In genomic region chr2:120332384-120332783, GRCh38 we compare ENCODE assay signal across 34 cellular contexts.
"Had no signal": no experiment of that assay in that cellular context is flagged by ENCODE, and none has a peak within 500 bp of the region (broad histone marks: within the 10 kb centered on the region; RNA-seq: fewer than 3 reads in every experiment).

No MANE protein-coding gene starts in this region.

- H3K9ac ChIP-seq: KMS-11 had no signal

- H3K36me3 ChIP-seq: MG63 had no signal

- H3K27me3 ChIP-seq: MG63 had no signal

- H3K9me3 ChIP-seq: MG63 had no signal

- H3K4me3 ChIP-seq: MG63 had no signal

- H3K4me2 ChIP-seq: KMS-11 had no signal

- DNase-seq: Kasumi-1, KG1, MG63, MM.1S, MV-4-11, NCI-H1048, NCI-H1092, NCI-H1092 treated with DMSO at 0.1 percent for 48 hours, NCI-H1105, NCI-H1105 treated with DMSO at 0.1 percent for 48 hours, NCI-H1417, NCI-H1417 treated with DMSO at 0.1 percent for 48 hours, NCI-H1436, NCI-H1436 treated with DMSO at 0.1 percent for 48 hours, NCI-H146, NCI-H1694, NCI-H1694 treated with DMSO at 0.1 percent for 48 hours, NCI-H187, NCI-H187 treated with DMSO at 0.1 percent for 48 hours, NCI-H1930, NCI-H2029, NCI-H2029 treated with DMSO at 0.1 percent for 48 hours, NCI-H2081, NCI-H2081 treated with DMSO at 0.1 percent for 48 hours, NCI-H2107, NCI-H2171, NCI-H2171 treated with DMSO at 0.1 percent for 48 hours, NCI-H2227 treated with DMSO at 0.1 percent for 48 hours, NCI-H226, NCI-H345, NCI-H446, NCI-H446 treated with DMSO at 0.1 percent for 48 hours, NCI-H510A had no signal

- H3K27ac ChIP-seq: KMS-11 had no signal
